In the genomic region with DNA sequence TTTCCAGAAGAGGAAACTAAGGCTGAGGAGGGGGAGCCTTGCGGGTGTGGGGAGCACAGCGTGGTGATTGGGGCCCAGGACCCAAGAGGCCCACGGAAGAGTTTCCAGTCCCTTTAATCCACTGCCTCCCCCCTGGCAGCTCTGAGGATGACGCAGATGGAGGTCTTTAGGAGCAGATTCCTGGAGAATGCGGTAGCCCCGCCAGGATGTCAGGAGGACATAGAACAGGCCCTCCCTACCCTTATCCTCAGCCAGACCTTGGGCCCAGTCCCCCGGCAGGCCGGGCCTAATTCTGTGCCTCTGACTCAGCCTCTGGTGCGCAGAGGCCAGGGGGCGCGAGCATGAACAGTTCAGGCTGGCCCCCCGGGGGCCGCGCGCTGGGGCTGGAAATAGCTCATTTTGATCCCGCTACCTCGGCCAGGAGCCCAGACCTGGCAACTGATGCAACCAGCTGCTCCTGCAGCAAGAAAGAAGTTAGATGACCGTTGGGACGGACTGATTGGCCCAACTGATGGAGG, we compare ENCODE assay signal across 8 cellular contexts. TPM values are rescaled to one million over a fixed set of nuclear protein-coding genes. Genes with fewer than 3 reads are reported as not detected.
DNase-seq lines count a peak whose midpoint lies in the region; ATAC-seq lines count a peak whose summit lies in the region.

No MANE protein-coding gene starts in this region.

- peaks cover 26% of the 10 kb centered on the region for H3K36me3 Mint-ChIP-seq in activated CD4-positive, alpha-beta memory T cell treated with anti-CD3 and anti-CD28 coated beads for 36 hours
- no peaks in the 10 kb centered on the region for H3K36me3 Mint-ChIP-seq in natural killer cell treated with Interleukin-12 subunit alpha and Interleukin-12 subunit beta and Interleukin-15 and Interleukin-18, amount 100 ng/mL, for 72 hours

- CTCF ChIA-PET in activated CD4-positive, alpha-beta memory T cell treated with anti-CD3 and anti-CD28 coated beads for 36 hours (lab: Charles Lee): interaction anchor here (0.6 to 1.0 kb wide), 3 partner anchors 9 to 174 kb away, joined by 3 to 4 read pairs (median 4); a partner anchor contains a TSS

- no peaks in the 10 kb centered on the region for H3K27me3 Mint-ChIP-seq in activated CD4-positive, alpha-beta memory T cell treated with anti-CD3 and anti-CD28 coated beads for 36 hours
- H3K27me3 Mint-ChIP-seq in natural killer cell treated with Interleukin-12 subunit alpha and Interleukin-12 subunit beta and Interleukin-15 and Interleukin-18, amount 100 ng/mL, for 72 hours: peaks cover 0 to 11% of the 10 kb centered on the region in 2 donors

- POLR2A ChIA-PET in activated CD4-positive, alpha-beta memory T cell treated with anti-CD3 and anti-CD28 coated beads for 36 hours (lab: Charles Lee): interaction anchor here (1.4 to 1.5 kb wide), 2 partner anchors 9 to 16 kb away, joined by 3 to 5 read pairs; a partner anchor contains a TSS

- DNase-seq in EL (peak; percentile 96), fibroblast of peridontal ligament (ENCODE audit: extremely low read depth) (peak; percentile 95), SIG-M5 (lab: John Stamatoyannopoulos, UW) (no peak), GM19238 (ENCODE audit: insufficient read length, low spot score) (no peak)
- DNase-seq in activated CD4-positive, alpha-beta memory T cell treated with anti-CD3 and anti-CD28 coated beads for 36 hours: peak; percentile 57
- DNase-seq in natural killer cell treated with Interleukin-12 subunit alpha and Interleukin-12 subunit beta and Interleukin-15 and Interleukin-18, amount 100 ng/mL, for 72 hours (ENCODE audit: low spot score): no peak

- peaks cover 27% of the 10 kb centered on the region for H3K4me1 Mint-ChIP-seq in activated CD4-positive, alpha-beta memory T cell treated with anti-CD3 and anti-CD28 coated beads for 36 hours (ENCODE audit: low read depth)
- H3K4me1 Mint-ChIP-seq in natural killer cell treated with Interleukin-12 subunit alpha and Interleukin-12 subunit beta and Interleukin-15 and Interleukin-18, amount 100 ng/mL, for 72 hours (ENCODE audit: low read depth in 2 of 2): peaks cover 19 to 32% of the 10 kb centered on the region in 2 donors

- no peaks in the 10 kb centered on the region for H3K9me3 Mint-ChIP-seq in activated CD4-positive, alpha-beta memory T cell treated with anti-CD3 and anti-CD28 coated beads for 36 hours
- no peaks in the 10 kb centered on the region for H3K9me3 Mint-ChIP-seq in natural killer cell treated with Interleukin-12 subunit alpha and Interleukin-12 subunit beta and Interleukin-15 and Interleukin-18, amount 100 ng/mL, for 72 hours

- intact Hi-C loops in activated CD4-positive, alpha-beta memory T cell treated with anti-CD3 and anti-CD28 coated beads for 36 hours (cut with micrococcal nuclease): loop anchor here (1.0 kb wide), 2 partner anchors 44 to 63 kb away; no protein-coding TSS in a partner anchor

- peak overlapping the region; percentile 88 for H3K4me3 Mint-ChIP-seq in activated CD4-positive, alpha-beta memory T cell treated with anti-CD3 and anti-CD28 coated beads for 36 hours
- peak overlapping the region; percentile 88 for H3K4me3 Mint-ChIP-seq in natural killer cell treated with Interleukin-12 subunit alpha and Interleukin-12 subunit beta and Interleukin-15 and Interleukin-18, amount 100 ng/mL, for 72 hours

- peak; percentile 5 for ATAC-seq in HG03354 (IDR thresholded peaks at IDR 0.05; ENCODE audit: poor library complexity, severe bottlenecking, unreplicated experiment)
- ATAC-seq in natural killer cell treated with Interleukin-12 subunit alpha and Interleukin-12 subunit beta and Interleukin-15 and Interleukin-18, amount 100 ng/mL, for 72 hours: peak in 1 of 2 donors; percentile 10
- ATAC-seq in HG02885 (IDR thresholded peaks at IDR 0.05; ENCODE audit: poor library complexity, unreplicated experiment): no peak

- peak overlapping the region; percentile 91 for H3K27ac Mint-ChIP-seq in activated CD4-positive, alpha-beta memory T cell treated with anti-CD3 and anti-CD28 coated beads for 36 hours
- peak overlapping the region; percentile 78 to 81 for H3K27ac Mint-ChIP-seq in natural killer cell treated with Interleukin-12 subunit alpha and Interleukin-12 subunit beta and Interleukin-15 and Interleukin-18, amount 100 ng/mL, for 72 hours

RNA-seq across cellular contexts. Expression of a gene that starts 0.5 kb away (rescaled TPM):
- total RNA-seq in activated CD4-positive, alpha-beta memory T cell treated with anti-CD3 and anti-CD28 coated beads for 36 hours: under 1 TPM; 0.36 to 0.53 TPM
- not detected for total RNA-seq in natural killer cell treated with Interleukin-12 subunit alpha and Interleukin-12 subunit beta and Interleukin-15 and Interleukin-18, amount 100 ng/mL, for 72 hours

RNA-seq across cellular contexts. Expression of a gene that starts 0.7 kb away (rescaled TPM):
- 10 to 100 TPM; 38.4 to 40.0 TPM for total RNA-seq in activated CD4-positive, alpha-beta memory T cell treated with anti-CD3 and anti-CD28 coated beads for 36 hours
- 10 to 100 TPM; 36.2 to 53.8 TPM for total RNA-seq in natural killer cell treated with Interleukin-12 subunit alpha and Interleukin-12 subunit beta and Interleukin-15 and Interleukin-18, amount 100 ng/mL, for 72 hours

RNA-seq across cellular contexts. Expression of a gene that starts 8.9 kb away (rescaled TPM):
- total RNA-seq in activated CD4-positive, alpha-beta memory T cell treated with anti-CD3 and anti-CD28 coated beads for 36 hours: 1 to 10 TPM; 7.5 TPM
- 10 to 100 TPM in 1 of 2 donors, 1 to 10 TPM in 1; 9.6 to 24.7 TPM for total RNA-seq in natural killer cell treated with Interleukin-12 subunit alpha and Interleukin-12 subunit beta and Interleukin-15 and Interleukin-18, amount 100 ng/mL, for 72 hours

RNA-seq across cellular contexts. Expression of a gene that starts 11.8 kb away (rescaled TPM):
- total RNA-seq in activated CD4-positive, alpha-beta memory T cell treated with anti-CD3 and anti-CD28 coated beads for 36 hours: 10 to 100 TPM; 46.7 to 47.9 TPM
- 10 to 100 TPM; 66.4 to 84.2 TPM for total RNA-seq in natural killer cell treated with Interleukin-12 subunit alpha and Interleukin-12 subunit beta and Interleukin-15 and Interleukin-18, amount 100 ng/mL, for 72 hours

RNA-seq across cellular contexts. Expression of a gene that starts 12.1 kb away (rescaled TPM):
- 10 to 100 TPM; 34.6 to 37.8 TPM for total RNA-seq in activated CD4-positive, alpha-beta memory T cell treated with anti-CD3 and anti-CD28 coated beads for 36 hours
- 10 to 100 TPM; 17.0 to 19.1 TPM for total RNA-seq in natural killer cell treated with Interleukin-12 subunit alpha and Interleukin-12 subunit beta and Interleukin-15 and Interleukin-18, amount 100 ng/mL, for 72 hours

Comparison
In these comparisons a context has a peak if more than half of its experiments do, and no peak if none do; other contexts are left out.
1. DNase-seq: peak in EL (single experiment), activated CD4-positive, alpha-beta memory T cell treated with anti-CD3 and anti-CD28 coated beads for 36 hours (single experiment) and fibroblast of peridontal ligament (single experiment); none in natural killer cell treated with Interleukin-12 subunit alpha and Interleukin-12 subunit beta and Interleukin-15 and Interleukin-18, amount 100 ng/mL, for 72 hours (single experiment), SIG-M5 (single experiment) and GM19238 (single experiment).